8 cellular contexts compared by ENCODE assay signal in genomic region chr16:89507834-89508590, GRCh38. TPM values are rescaled to one million over a fixed set of nuclear protein-coding genes. Genes with fewer than 3 reads are reported as not detected.
DNase-seq lines count a peak whose midpoint lies in the region; ATAC-seq and TF ChIP-seq lines count a peak whose summit lies in the region.

TSS of gene SPG7 (plus strand) at chr16:89508403. CDS start at chr16:89508418, 15 bp downstream.

- peak within 1 kb of the TSS; percentile 97 for H3K4me3 Mint-ChIP-seq in activated T-helper 1 cell treated with anti-CD3 and anti-CD28 coated beads, Interleukin-12 subunit alpha, Interleukin-12 subunit beta, Interleukin-2, Interleukin-4 antibody, amounts not matched to agents 30 ng/mL and 10 ng/mL and 1 ng/mL, durations not matched to agents 14 hours and 24 hours and 36 hours
- peak within 1 kb of the TSS; percentile 80 to 97 (median 94) for H3K4me3 Mint-ChIP-seq in naive thymus-derived CD8-positive, alpha-beta T cell
- peak within 1 kb of the TSS; percentile 78 to 88 for H3K4me3 Mint-ChIP-seq in stimulated activated naive B cell treated with anti-CD40 and anti-IgM and Interleukin-4, amounts not matched to agents 10 μg/mL and 1 μg/mL and 100 μg/mL, for 72 hours

- H3K36me3 ChIP-seq in fibroblast of lung (ENCODE audit: control insufficient read depth, insufficient read depth, low read length), result peaks cover 7% of the 10 kb centered on the region

- peaks cover 41% of the 10 kb centered on the region for H3K79me2 ChIP-seq in fibroblast of lung (ENCODE audit: control insufficient read depth, insufficient read depth, low read length)

- TF ChIP-seq CTCF in fibroblast of lung (conservative IDR thresholded peaks at IDR 0.05 in 1 of 2, IDR thresholded peaks at IDR 0.05 in 1 of 2; ENCODE audit: low read depth in 1 of 2, low read length in 2 of 2), result no peak

- H3K9ac ChIP-seq in fibroblast of lung (ENCODE audit: insufficient read depth, low read length), result peak within 1 kb of the TSS; percentile 95

- H3K27me3 ChIP-seq in fibroblast of lung (ENCODE audit: control insufficient read depth, insufficient read depth, low read length), result no peaks in the 10 kb centered on the region

- H3K36me3 Mint-ChIP-seq in activated T-helper 1 cell treated with anti-CD3 and anti-CD28 coated beads, Interleukin-12 subunit alpha, Interleukin-12 subunit beta, Interleukin-2, Interleukin-4 antibody, amounts not matched to agents 30 ng/mL and 10 ng/mL and 1 ng/mL, durations not matched to agents 14 hours and 24 hours and 36 hours (ENCODE audit: low read depth), result peaks cover 8% of the 10 kb centered on the region
- H3K36me3 Mint-ChIP-seq in naive thymus-derived CD8-positive, alpha-beta T cell, result peaks cover 0 to 25% (median 0%) of the 10 kb centered on the region in 3 donors
- peaks cover 0 to 7% of the 10 kb centered on the region in 2 donors for H3K36me3 Mint-ChIP-seq in stimulated activated naive B cell treated with anti-CD40 and anti-IgM and Interleukin-4, amounts not matched to agents 10 μg/mL and 1 μg/mL and 100 μg/mL, for 72 hours

- H3K4me1 Mint-ChIP-seq in activated T-helper 1 cell treated with anti-CD3 and anti-CD28 coated beads, Interleukin-12 subunit alpha, Interleukin-12 subunit beta, Interleukin-2, Interleukin-4 antibody, amounts not matched to agents 30 ng/mL and 10 ng/mL and 1 ng/mL, durations not matched to agents 14 hours and 24 hours and 36 hours (ENCODE audit: low read depth), result peaks cover 22% of the 10 kb centered on the region
- H3K4me1 Mint-ChIP-seq in naive thymus-derived CD8-positive, alpha-beta T cell, result peaks cover 11 to 55% (median 31%) of the 10 kb centered on the region in 4 donors
- peaks cover 13 to 20% of the 10 kb centered on the region in 2 donors for H3K4me1 Mint-ChIP-seq in stimulated activated naive B cell treated with anti-CD40 and anti-IgM and Interleukin-4, amounts not matched to agents 10 μg/mL and 1 μg/mL and 100 μg/mL, for 72 hours

- peaks cover 15% of the 10 kb centered on the region for H3K4me1 ChIP-seq in fibroblast of lung (ENCODE audit: control insufficient read depth, extremely low read depth, insufficient read depth, low read length)

- peak; percentile 59 for ATAC-seq in GM21619 (IDR thresholded peaks at IDR 0.05; ENCODE audit: unreplicated experiment)
- ATAC-seq in naive thymus-derived CD8-positive, alpha-beta T cell, result peak; percentile 75 to 76
- ATAC-seq in stimulated activated naive B cell treated with anti-CD40 and anti-IgM and Interleukin-4, amounts not matched to agents 10 μg/mL and 1 μg/mL and 100 μg/mL, for 72 hours (replicated peaks), result peak; percentile 74 to 75

- POLR2A ChIA-PET in naive thymus-derived CD8-positive, alpha-beta T cell (lab: Charles Lee), result interaction anchor here (0.6 to 5.9 kb wide), 29 partner anchors 9 to 567 kb away, joined by 3 to 74 read pairs (median 4); partner anchors contain the start of genes ANKRD11 and ZNF778

- H3K27ac Mint-ChIP-seq in activated T-helper 1 cell treated with anti-CD3 and anti-CD28 coated beads, Interleukin-12 subunit alpha, Interleukin-12 subunit beta, Interleukin-2, Interleukin-4 antibody, amounts not matched to agents 30 ng/mL and 10 ng/mL and 1 ng/mL, durations not matched to agents 14 hours and 24 hours and 36 hours, result peak within 1 kb of the TSS; percentile 96
- H3K27ac Mint-ChIP-seq in naive thymus-derived CD8-positive, alpha-beta T cell, result peak within 1 kb of the TSS; percentile 63 to 99 (median 96)
- H3K27ac Mint-ChIP-seq in stimulated activated naive B cell treated with anti-CD40 and anti-IgM and Interleukin-4, amounts not matched to agents 10 μg/mL and 1 μg/mL and 100 μg/mL, for 72 hours, result peak within 1 kb of the TSS; percentile 93

- H3K9me3 ChIP-seq in fibroblast of lung (ENCODE audit: control insufficient read depth, insufficient read depth, low read depth, low read length), result no peaks in the 10 kb centered on the region

- H3K4me2 ChIP-seq in fibroblast of lung (ENCODE audit: extremely low read depth, insufficient read depth, low read length), result peak within 1 kb of the TSS; percentile 84

- H3K4me3 ChIP-seq in Jurkat, Clone E6-1 (ENCODE audit: low read length), result peak within 1 kb of the TSS; percentile 90
- peak within 1 kb of the TSS; percentile 62 to 94 (median 79) for H3K4me3 ChIP-seq in fibroblast of lung (replicated peaks in 1 of 4; ENCODE audit: control extremely low read depth in 1 of 4, insufficient read depth in 1 of 4, low read depth in 3 of 4, low read length in 4 of 4)

- DNase-seq in DMS79 (lab: John Stamatoyannopoulos, UW) (peak; percentile 35), RPMI8226 (peak; percentile 84), fibroblast of lung (ENCODE audit: low read depth in 2 of 2) (peak; percentile 77 to 87)
- peak; percentile 79 for DNase-seq in Jurkat, Clone E6-1 (ENCODE audit: low read depth, low spot score)
- peak; percentile 91 for DNase-seq in activated T-helper 1 cell treated with anti-CD3 and anti-CD28 coated beads, Interleukin-12 subunit alpha, Interleukin-12 subunit beta, Interleukin-2, Interleukin-4 antibody, amounts not matched to agents 30 ng/mL and 10 ng/mL and 1 ng/mL, durations not matched to agents 14 hours and 24 hours and 36 hours (ENCODE audit: low spot score)
- peak; percentile 84 to 95 (median 92) for DNase-seq in naive thymus-derived CD8-positive, alpha-beta T cell
- DNase-seq in stimulated activated naive B cell treated with anti-CD40 and anti-IgM and Interleukin-4, amounts not matched to agents 10 μg/mL and 1 μg/mL and 100 μg/mL, for 72 hours, result peak; percentile 87

- no peaks in the 10 kb centered on the region for H3K27me3 Mint-ChIP-seq in activated T-helper 1 cell treated with anti-CD3 and anti-CD28 coated beads, Interleukin-12 subunit alpha, Interleukin-12 subunit beta, Interleukin-2, Interleukin-4 antibody, amounts not matched to agents 30 ng/mL and 10 ng/mL and 1 ng/mL, durations not matched to agents 14 hours and 24 hours and 36 hours (ENCODE audit: insufficient read depth)
- peaks cover 0 to 1% (median 0%) of the 10 kb centered on the region in 5 donors for H3K27me3 Mint-ChIP-seq in naive thymus-derived CD8-positive, alpha-beta T cell
- no peaks in the 10 kb centered on the region for H3K27me3 Mint-ChIP-seq in stimulated activated naive B cell treated with anti-CD40 and anti-IgM and Interleukin-4, amounts not matched to agents 10 μg/mL and 1 μg/mL and 100 μg/mL, for 72 hours

- H4K20me1 ChIP-seq in fibroblast of lung (ENCODE audit: control insufficient read depth, extremely low read depth, insufficient read depth, low read length), result no peaks in the 10 kb centered on the region

- no peaks in the 10 kb centered on the region for H3K9me3 Mint-ChIP-seq in activated T-helper 1 cell treated with anti-CD3 and anti-CD28 coated beads, Interleukin-12 subunit alpha, Interleukin-12 subunit beta, Interleukin-2, Interleukin-4 antibody, amounts not matched to agents 30 ng/mL and 10 ng/mL and 1 ng/mL, durations not matched to agents 14 hours and 24 hours and 36 hours
- no peaks in the 10 kb centered on the region for H3K9me3 Mint-ChIP-seq in naive thymus-derived CD8-positive, alpha-beta T cell
- H3K9me3 Mint-ChIP-seq in stimulated activated naive B cell treated with anti-CD40 and anti-IgM and Interleukin-4, amounts not matched to agents 10 μg/mL and 1 μg/mL and 100 μg/mL, for 72 hours, result no peaks in the 10 kb centered on the region

- H3K27ac ChIP-seq in fibroblast of lung (ENCODE audit: insufficient read depth, low read length), result peak within 1 kb of the TSS; percentile 90

- intact Hi-C loops in activated T-helper 1 cell treated with anti-CD3 and anti-CD28 coated beads, Interleukin-12 subunit alpha, Interleukin-12 subunit beta, Interleukin-2, Interleukin-4 antibody, amounts not matched to agents 30 ng/mL and 10 ng/mL and 1 ng/mL, durations not matched to agents 14 hours and 24 hours and 36 hours (cut with micrococcal nuclease), result loop anchor here (1.0 to 10.0 kb wide), 4 partner anchors 52 to 367 kb away; partner anchors contain the start of genes RPL13 and TCF25

- no peak within 1 kb of the TSS for H2AFZ ChIP-seq in fibroblast of lung (ENCODE audit: low read length)

RNA-seq across cellular contexts. Expression of gene SPG7, which starts in this region (rescaled TPM):
- polyA plus RNA-seq in Jurkat, Clone E6-1 (2012; ENCODE audit: insufficient read depth, insufficient read length), result 73.9 TPM
- 106 and 112 TPM in 2 replicates for total RNA-seq in activated T-helper 1 cell treated with anti-CD3 and anti-CD28 coated beads, Interleukin-12 subunit alpha, Interleukin-12 subunit beta, Interleukin-2, Interleukin-4 antibody, amounts not matched to agents 30 ng/mL and 10 ng/mL and 1 ng/mL, durations not matched to agents 14 hours and 24 hours and 36 hours
- 83.5 and 107 TPM in 2 replicates for total RNA-seq in fibroblast of lung
- 35.1 and 53.3 TPM in 2 replicates for polyA plus RNA-seq in fibroblast of lung
- polyA plus RNA-seq in fibroblast of lung (2012), result 27.2 and 58.3 TPM in 2 replicates
- 43.5 and 75.9 TPM in 2 replicates for polyA minus RNA-seq in fibroblast of lung (ENCODE audit: low replicate concordance)
- 100 to 1,000 TPM; 164 to 169 TPM for total RNA-seq in naive thymus-derived CD8-positive, alpha-beta T cell
- 10 to 100 TPM; 44.8 to 58.2 (median 44.9) TPM for polyA plus RNA-seq in naive thymus-derived CD8-positive, alpha-beta T cell

Comparison
In these comparisons a context has a peak if more than half of its experiments do, and no peak if none do; other contexts are left out.
1. Peak in every context shown above with its lines: DNase-seq, ATAC-seq, H3K4me3 ChIP-seq and H3K27ac ChIP-seq.
2. DNase-seq: peak in every context shown above with its lines; median percentile 92 in naive thymus-derived CD8-positive, alpha-beta T cell; 91 in activated T-helper 1 cell treated with anti-CD3 and anti-CD28 coated beads, Interleukin-12 subunit alpha, Interleukin-12 subunit beta, Interleukin-2, Interleukin-4 antibody, amounts not matched to agents 30 ng/mL and 10 ng/mL and 1 ng/mL, durations not matched to agents 14 hours and 24 hours and 36 hours; 87 in stimulated activated naive B cell treated with anti-CD40 and anti-IgM and Interleukin-4, amounts not matched to agents 10 μg/mL and 1 μg/mL and 100 μg/mL, for 72 hours; 84 in RPMI8226; 82 in fibroblast of lung; 79 in Jurkat, Clone E6-1; 35 in DMS79.